Comparison of ENCODE assay signal across 12 cellular contexts in the genomic region with DNA sequence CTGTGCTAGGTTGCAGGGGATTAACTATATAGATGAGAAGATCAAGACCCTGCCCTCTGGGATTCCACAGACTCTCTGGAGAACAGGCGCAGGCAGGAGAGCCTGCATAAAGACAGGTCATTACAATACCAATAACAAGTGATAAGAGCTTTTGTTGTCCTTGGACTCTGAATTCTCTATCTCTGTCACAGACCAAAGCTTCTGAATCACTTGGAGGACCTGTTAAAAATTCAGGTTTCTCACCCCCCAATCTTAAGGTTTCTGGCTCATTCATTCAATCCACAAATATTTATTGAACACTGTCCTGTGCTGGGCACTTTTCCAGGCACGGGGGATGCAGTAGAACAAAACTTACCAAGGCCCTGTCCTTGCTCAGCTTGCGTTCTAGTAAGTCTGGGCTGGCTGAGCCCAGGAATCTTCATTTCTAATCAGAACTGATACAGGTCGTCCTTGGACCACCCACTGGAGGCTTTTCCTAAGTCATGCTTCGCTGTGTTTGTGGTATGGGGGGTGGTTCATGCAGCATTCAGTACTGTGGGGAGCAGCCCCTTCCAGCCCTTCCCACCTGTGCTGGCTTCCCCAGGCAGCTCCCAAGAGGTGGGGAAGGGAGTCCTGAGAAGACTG. TPM values are rescaled to one million over a fixed set of nuclear protein-coding genes. Genes with fewer than 3 reads are reported as not detected.
DNase-seq lines count a peak whose midpoint lies in the region; ATAC-seq, FAIRE-seq and TF ChIP-seq lines count a peak whose summit lies in the region.
"Had no signal": no experiment of that assay in that cellular context is flagged by ENCODE, and none has a peak within 500 bp of the region (broad histone marks: within the 10 kb centered on the region; RNA-seq: fewer than 3 reads in every experiment).

No MANE protein-coding gene starts in this region.

- H3K9me2 ChIP-seq in DOHH2 (replicated peaks; ENCODE audit: control insufficient read depth, low read length): no peaks in the 10 kb centered on the region

- H3K27me3 Mint-ChIP-seq in activated CD8-positive, alpha-beta T cell treated with anti-CD3 and anti-CD28 coated beads for 36 hours: no peaks in the 10 kb centered on the region

- H3K4me1 ChIP-seq in A549 (peaks cover 25% of the 10 kb centered on the region), DOHH2 (ENCODE audit: control insufficient read depth, low read length) (peaks cover 53% of the 10 kb centered on the region)

- H3K4me3 ChIP-seq in A549 (no peak overlapping the region), DOHH2 (ENCODE audit: low read length) (peak overlapping the region; percentile 95)

- H3K9me3 ChIP-seq in A549: no peaks in the 10 kb centered on the region
- H3K9me3 ChIP-seq in DOHH2 (ENCODE audit: control insufficient read depth, insufficient read depth, low read length): no peaks in the 10 kb centered on the region
- H3K9me3 ChIP-seq: prostate gland had no signal

- peak overlapping the region; percentile 77 for H3K4me3 Mint-ChIP-seq in activated CD8-positive, alpha-beta T cell treated with anti-CD3 and anti-CD28 coated beads for 36 hours

- CTCF ChIA-PET in A549 (lab: Yijun Ruan, JAX): interaction anchor here (0.6 to 27.3 kb wide), 6 partner anchors 6 to 395 kb away, joined by 3 to 350 read pairs (median 165); partner anchors contain the start of genes ADAM15, EFNA3 and EFNA4
- CTCF ChIA-PET in activated CD8-positive, alpha-beta T cell treated with anti-CD3 and anti-CD28 coated beads for 36 hours (lab: Charles Lee): interaction anchor here (1.3 to 23.5 kb wide), 7 partner anchors 11 to 108 kb away, joined by 4 to 278 read pairs (median 8); partner anchors contain the start of genes ADAM15, EFNA3 and KRTCAP2

- DNase-seq in A549 (ENCODE audit: low read depth in 1 of 2, low spot score in 1 of 2): no peak
- no peak for DNase-seq in activated CD8-positive, alpha-beta T cell treated with anti-CD3 and anti-CD28 coated beads for 36 hours
- peak; percentile 52 for DNase-seq in left kidney (ENCODE audit: low read depth, low spot score)
- no peak for DNase-seq in NCI-H2171 treated with DMSO at 0.1 percent for 48 hours (lab: John Stamatoyannopoulos, UW)
- DNase-seq in NCI-H524 (lab: John Stamatoyannopoulos, UW): no peak
- DNase-seq in GM12892 (ENCODE audit: insufficient read length): no peak
- DNase-seq: DMS 273 treated with DMSO at 0.1 percent for 48 hours had no signal

- no peak for TF ChIP-seq RAD21 in A549 (conservative IDR thresholded peaks at IDR 0.05 in 1 of 2, IDR thresholded peaks at IDR 0.05 in 1 of 2)

- H3K36me3 ChIP-seq in DOHH2 (ENCODE audit: control insufficient read depth, low read length): peaks cover 36% of the 10 kb centered on the region
- H3K36me3 ChIP-seq: prostate gland, SJSA1 had no signal

- H3K9me3 Mint-ChIP-seq in activated CD8-positive, alpha-beta T cell treated with anti-CD3 and anti-CD28 coated beads for 36 hours: no peaks in the 10 kb centered on the region

- POLR2A ChIA-PET in A549 (lab: Yijun Ruan, JAX): interaction anchor here (1.0 to 1.6 kb wide), 2 partner anchors 91 to 104 kb away, joined by 3 to 5 read pairs; partner anchors contain the start of genes CKS1B and PYGO2
- POLR2A ChIA-PET in activated CD8-positive, alpha-beta T cell treated with anti-CD3 and anti-CD28 coated beads for 36 hours (lab: Charles Lee): interaction anchor here (0.9 to 2.5 kb wide), 8 partner anchors 10 to 179 kb away, joined by 3 to 11 read pairs (median 5); partner anchors contain the start of genes ADAM15, EFNA3 and KRTCAP2

- FAIRE-seq in A549 (lab: Jason Lieb, UNC): no peak
- no peak for FAIRE-seq in GM12892 (lab: Jason Lieb, UNC)
- FAIRE-seq: islet of Langerhans had no signal

- H3F3A ChIP-seq in DOHH2 (ENCODE audit: control insufficient read depth, insufficient read depth): peaks cover 4% of the 10 kb centered on the region; the same call in 1 of the 2 replicates

- ATAC-seq in A549 (no peak), HG03565 (IDR thresholded peaks at IDR 0.05; ENCODE audit: unreplicated experiment) (no peak)
- ATAC-seq in activated CD8-positive, alpha-beta T cell treated with anti-CD3 and anti-CD28 coated beads for 36 hours: no peak

- H3K27ac ChIP-seq in A549 (no peak overlapping the region), DOHH2 (ENCODE audit: low read depth, low read length) (no peak overlapping the region)
- H3K27ac ChIP-seq: SJSA1 had no signal

- intact Hi-C loops in activated CD8-positive, alpha-beta T cell treated with anti-CD3 and anti-CD28 coated beads for 36 hours (cut with micrococcal nuclease): loop anchor here (5.0 kb wide), 1 partner anchor 93 kb away; the partner anchor contains the start of genes CKS1B and SHC1

- H3K36me3 Mint-ChIP-seq in activated CD8-positive, alpha-beta T cell treated with anti-CD3 and anti-CD28 coated beads for 36 hours (ENCODE audit: low read depth): peaks cover 12% of the 10 kb centered on the region

- peaks cover 32% of the 10 kb centered on the region for H3K4me1 Mint-ChIP-seq in activated CD8-positive, alpha-beta T cell treated with anti-CD3 and anti-CD28 coated beads for 36 hours (ENCODE audit: low read depth)

- H3K27me3 ChIP-seq in DOHH2 (ENCODE audit: control insufficient read depth, low read length): no peaks in the 10 kb centered on the region
- H3K27me3 ChIP-seq: SJSA1 had no signal

- TF ChIP-seq POLR2A in A549 (IDR thresholded peaks at IDR 0.05; ENCODE audit: low read length) (no peak), GM12892 (IDR thresholded peaks at IDR 0.05; ENCODE audit: low read depth, low read length) (no peak)

- H3K79me2 ChIP-seq in DOHH2 (ENCODE audit: control insufficient read depth, low read length): peaks cover 19% of the 10 kb centered on the region

- no peak for TF ChIP-seq CTCF in A549 (IDR thresholded peaks at IDR 0.05)
- no peak for TF ChIP-seq CTCF in DOHH2 (IDR thresholded peaks at IDR 0.05; ENCODE audit: low read depth, low read length, poor library complexity, severe bottlenecking)
- no peak for TF ChIP-seq CTCF in activated CD8-positive, alpha-beta T cell treated with anti-CD3 and anti-CD28 coated beads for 36 hours (IDR thresholded peaks at IDR 0.05)

- TF ChIP-seq EP300 in A549 (IDR thresholded peaks at IDR 0.05): no peak

- H3K4me2 ChIP-seq in A549: peak overlapping the region; percentile 91
- peak overlapping the region; percentile 95 for H3K4me2 ChIP-seq in DOHH2 (ENCODE audit: low read length)

- H4K20me1 ChIP-seq in DOHH2 (ENCODE audit: control insufficient read depth, insufficient read depth, low read depth, low read length): peaks cover 10% of the 10 kb centered on the region; the same call in 1 of the 2 replicates

- WGBS in A549 (ENCODE audit: missing lambda C conversion rate): 80% methylated on average over 5 of the region's 5 CpGs

- no peak overlapping the region for H3K27ac Mint-ChIP-seq in activated CD8-positive, alpha-beta T cell treated with anti-CD3 and anti-CD28 coated beads for 36 hours

TF ChIP-seq in A549, 52 proteins besides CTCF, POLR2A, EP300 and RAD21 (continues in another document):
- TF ChIP-seq JUN (IDR thresholded peaks at IDR 0.05): no peak

RNA-seq across cellular contexts. Expression of gene EFNA4, which starts 1.4 kb away (rescaled TPM):
- polyA plus RNA-seq in A549 (2011; rRNA removed) (3.1 and 4.9 TPM in 2 replicates), A549 (2017; fragmentation: RNase III; extraction: RNeasy Plus Mini Kit Qiagen cat#74134 plus additional on column Dnase treatment) (6.1 to 8.7 TPM (median 7.5 TPM) in 3 replicates)
- polyA plus RNA-seq in A549 (2012; cell fraction: cytosol; rRNA removed): 5.3 and 7.4 TPM in 2 replicates
- 6.7 and 7.0 TPM in 2 replicates for polyA plus RNA-seq in A549 (2012; cell fraction: nucleus; rRNA removed)
- 4.5 and 5.9 TPM in 2 replicates for polyA minus RNA-seq in A549 (2011; rRNA and poly(A)+ RNA removed)
- total RNA-seq in activated CD8-positive, alpha-beta T cell treated with anti-CD3 and anti-CD28 coated beads for 36 hours: 1 to 10 TPM; 7.1 to 7.8 TPM
- 5.2 TPM for polyA plus RNA-seq in GM12892 (2012; ENCODE audit: missing spikeins)

RNA-seq across cellular contexts. Expression of gene EFNA3, which starts 13.7 kb away (rescaled TPM):
- polyA plus RNA-seq in A549 (2011; rRNA removed) (1.9 and 2.6 TPM in 2 replicates), A549 (2017; fragmentation: RNase III; extraction: RNeasy Plus Mini Kit Qiagen cat#74134 plus additional on column Dnase treatment) (2.0 to 3.2 TPM (median 2.7 TPM) in 3 replicates)
- polyA plus RNA-seq in A549 (2012; cell fraction: cytosol; rRNA removed): 2.6 and 3.0 TPM in 2 replicates
- 2.7 and 3.3 TPM in 2 replicates for polyA plus RNA-seq in A549 (2012; cell fraction: nucleus; rRNA removed)
- 2.6 and 4.0 TPM in 2 replicates for polyA minus RNA-seq in A549 (2011; rRNA and poly(A)+ RNA removed)
- total RNA-seq in activated CD8-positive, alpha-beta T cell treated with anti-CD3 and anti-CD28 coated beads for 36 hours: 1 to 10 TPM; 5.1 to 8.6 TPM
- 4.3 TPM for polyA plus RNA-seq in GM12892 (2012; ENCODE audit: missing spikeins)

RNA-seq across cellular contexts. Expression of gene ADAM15, which starts 13.8 kb away (rescaled TPM):
- polyA plus RNA-seq in A549 (2011; rRNA removed) (25.6 and 33.6 TPM in 2 replicates), A549 (2017; fragmentation: RNase III; extraction: RNeasy Plus Mini Kit Qiagen cat#74134 plus additional on column Dnase treatment) (33.0 to 35.2 TPM (median 34.2 TPM) in 3 replicates)
- polyA plus RNA-seq in A549 (2012; cell fraction: cytosol; rRNA removed): 48.4 and 71.3 TPM in 2 replicates
- polyA plus RNA-seq in A549 (2012; cell fraction: nucleus; rRNA removed): 165 and 205 TPM in 2 replicates
- 66.5 and 71.0 TPM in 2 replicates for polyA minus RNA-seq in A549 (2011; rRNA and poly(A)+ RNA removed)
- 10 to 100 TPM; 36.4 to 37.2 TPM for total RNA-seq in activated CD8-positive, alpha-beta T cell treated with anti-CD3 and anti-CD28 coated beads for 36 hours
- 6.3 TPM for polyA plus RNA-seq in GM12892 (2012; ENCODE audit: missing spikeins)

RNA-seq across cellular contexts. Expression of gene DCST1, which starts 31.3 kb away (rescaled TPM):
- polyA plus RNA-seq in A549 (2011; rRNA removed) (0.06 TPM in 1 of 2 replicates, not detected in the other), A549 (2017; fragmentation: RNase III; extraction: RNeasy Plus Mini Kit Qiagen cat#74134 plus additional on column Dnase treatment) (not detected in 3 replicates)
- 0.03 and 0.04 TPM in 2 replicates for polyA plus RNA-seq in A549 (2012; cell fraction: cytosol; rRNA removed)
- 0.08 TPM in 1 of 2 replicates, not detected in the other for polyA plus RNA-seq in A549 (2012; cell fraction: nucleus; rRNA removed)
- 0.25 TPM in 1 of 2 replicates, not detected in the other for polyA minus RNA-seq in A549 (2011; rRNA and poly(A)+ RNA removed)
- not detected for total RNA-seq in activated CD8-positive, alpha-beta T cell treated with anti-CD3 and anti-CD28 coated beads for 36 hours
- polyA plus RNA-seq in GM12892 (2012; ENCODE audit: missing spikeins): not detected
- total RNA-seq: SJSA1 had no signal

RNA-seq across cellular contexts. Expression of gene DCST2, which starts 31.3 kb away (rescaled TPM):
- polyA plus RNA-seq in A549 (2011; rRNA removed) (1.0 and 1.5 TPM in 2 replicates), A549 (2017; fragmentation: RNase III; extraction: RNeasy Plus Mini Kit Qiagen cat#74134 plus additional on column Dnase treatment) (0.23 to 0.46 TPM (median 0.43 TPM) in 3 replicates)
- 0.63 and 0.76 TPM in 2 replicates for polyA plus RNA-seq in A549 (2012; cell fraction: cytosol; rRNA removed)
- 6.2 and 11.1 TPM in 2 replicates for polyA plus RNA-seq in A549 (2012; cell fraction: nucleus; rRNA removed)
- polyA minus RNA-seq in A549 (2011; rRNA and poly(A)+ RNA removed): 0.73 and 0.83 TPM in 2 replicates
- total RNA-seq in activated CD8-positive, alpha-beta T cell treated with anti-CD3 and anti-CD28 coated beads for 36 hours: under 1 TPM; 0.20 to 0.36 TPM
- polyA plus RNA-seq in GM12892 (2012; ENCODE audit: missing spikeins): not detected
- total RNA-seq: SJSA1 had no signal
